20 cellular contexts compared by ENCODE assay signal in genomic region chr14:44165286-44165685, GRCh38.
DNase-seq lines count a peak whose midpoint lies in the region; ATAC-seq and TF ChIP-seq lines count a peak whose summit lies in the region.
"Had no signal": no experiment of that assay in that cellular context is flagged by ENCODE, and none has a peak within 500 bp of the region (broad histone marks: within the 10 kb centered on the region; RNA-seq: fewer than 3 reads in every experiment).

No MANE protein-coding gene starts in this region.

- H3K27me3 Mint-ChIP-seq in neural crest cell (ENCODE audit: low read depth), result no peaks in the 10 kb centered on the region

- H3K9me3 Mint-ChIP-seq in neural crest cell, result peaks cover 7% of the 10 kb centered on the region

- no peaks in the 10 kb centered on the region for H3K4me1 Mint-ChIP-seq in neural crest cell

- no peak overlapping the region for H3K4me3 Mint-ChIP-seq in neural crest cell
- H3K4me3 Mint-ChIP-seq: CD8-positive, alpha-beta T cell had no signal

- peak; percentile 45 for DNase-seq in DMS 273 (lab: John Stamatoyannopoulos, UW; ENCODE audit: unreplicated experiment)
- no peak for DNase-seq in DMS 273 treated with DMSO at 0.1 percent for 48 hours (lab: John Stamatoyannopoulos, UW)
- DNase-seq in NCI-H2171 treated with DMSO at 0.1 percent for 48 hours (lab: John Stamatoyannopoulos, UW), result peak; percentile 67
- peak; percentile 9 for DNase-seq in fibroblast of gingiva (ENCODE audit: low read depth)
- DNase-seq in neural crest cell (ENCODE audit: low read depth, low spot score), result no peak
- DNase-seq in NCI-H2029 treated with DMSO at 0.1 percent for 48 hours (lab: John Stamatoyannopoulos, UW), result no peak
- DNase-seq: C1 segment of cervical spinal cord; CD8-positive, alpha-beta T cell; GDM1; KG1; NCI-H1105; NCI-H146; NCI-H2081 treated with DMSO at 0.1 percent for 48 hours; NCI-H2227 treated with DMSO at 0.1 percent for 48 hours; NCI-H510A; NCI-H82; OCI-M1 had no signal

- no peaks in the 10 kb centered on the region for H3K36me3 Mint-ChIP-seq in neural crest cell (ENCODE audit: low read depth)
- H3K36me3 Mint-ChIP-seq: CD8-positive, alpha-beta T cell had no signal

- ATAC-seq in HG03432 (IDR thresholded peaks at IDR 0.05; ENCODE audit: unreplicated experiment) (no peak), HG02884 (IDR thresholded peaks at IDR 0.05; ENCODE audit: unreplicated experiment) (no peak)
- ATAC-seq: CD8-positive, alpha-beta T cell; Right ventricle myocardium inferior had no signal

- no peak for TF ChIP-seq CTCF in neural crest cell (conservative IDR thresholded peaks at IDR 0.05)

- peak overlapping the region; percentile 35 for H3K27ac Mint-ChIP-seq in neural crest cell (ENCODE audit: unreplicated experiment)
- H3K27ac Mint-ChIP-seq: CD8-positive, alpha-beta T cell had no signal

Comparison
In these comparisons a context has a peak if more than half of its experiments do, and no peak if none do; other contexts are left out.
1. DNase-seq: peak in DMS 273 (single experiment), NCI-H2171 treated with DMSO at 0.1 percent for 48 hours (single experiment) and fibroblast of gingiva (single experiment); none in DMS 273 treated with DMSO at 0.1 percent for 48 hours (single experiment), neural crest cell (single experiment) and NCI-H2029 treated with DMSO at 0.1 percent for 48 hours (single experiment).